3 cellular contexts compared by ENCODE assay signal in the genomic region with DNA sequence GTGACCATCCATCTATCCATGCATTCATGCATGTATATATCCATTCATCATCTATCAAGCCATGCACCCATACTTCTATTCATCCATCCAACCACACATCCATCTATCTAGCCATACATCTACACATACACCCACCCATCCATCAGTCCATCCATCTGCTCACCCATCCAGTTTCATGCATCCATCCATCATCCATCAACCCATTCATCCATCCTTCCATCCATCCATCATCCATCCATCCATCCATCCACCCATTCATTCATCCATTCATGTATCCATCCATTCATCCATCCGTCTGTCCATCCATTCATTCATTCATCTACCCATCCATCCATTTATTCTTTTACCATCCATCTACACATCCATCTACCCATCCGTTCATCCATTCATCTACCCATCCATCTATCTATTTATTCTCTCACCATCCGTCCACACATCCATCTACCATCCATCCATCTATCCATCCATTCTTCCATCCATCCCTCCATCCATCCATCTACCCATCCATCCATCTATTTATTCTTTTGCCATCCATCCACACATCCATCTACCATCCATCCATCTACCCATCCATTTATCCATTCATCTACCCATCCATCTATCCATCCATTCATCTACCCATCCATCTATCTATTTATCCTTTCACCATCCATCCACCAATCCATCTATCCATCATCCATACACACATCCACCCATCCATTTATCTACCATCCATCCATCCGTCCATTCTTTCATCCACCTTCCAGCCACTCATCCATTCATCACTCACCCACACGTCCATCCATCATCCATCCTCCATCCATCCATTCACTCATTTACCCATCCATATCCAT.
TF ChIP-seq lines count a peak whose summit lies in the region.

No MANE protein-coding gene starts in this region.

TF ChIP-seq in GM12891, 5 proteins besides CTCF, POLR2A, EP300 and RAD21:
- no peak for TF ChIP-seq POLR2AphosphoS5 (IDR thresholded peaks at IDR 0.05; ENCODE audit: low read depth, low read length)
- TF ChIP-seq TAF1 (IDR thresholded peaks at IDR 0.05; ENCODE audit: low read depth, low read length) = no peak
- TF ChIP-seq POU2F2 (IDR thresholded peaks at IDR 0.05; ENCODE audit: low read depth, low read length) = no peak
- no peak for TF ChIP-seq PAX5 (IDR thresholded peaks at IDR 0.05; ENCODE audit: insufficient read depth, low read length, severe bottlenecking)
- TF ChIP-seq SPI1 (IDR thresholded peaks at IDR 0.05; ENCODE audit: low read depth, low read length) = no peak

TF ChIP-seq in IMR-90, 13 proteins besides CTCF, POLR2A, EP300 and RAD21:
- TF ChIP-seq FOS (IDR thresholded peaks at IDR 0.05; ENCODE audit: low read depth, low read length) = no peak
- no peak for TF ChIP-seq RCOR1 (IDR thresholded peaks at IDR 0.05; ENCODE audit: insufficient replicate concordance, low read length)
- TF ChIP-seq, protein P1, sequence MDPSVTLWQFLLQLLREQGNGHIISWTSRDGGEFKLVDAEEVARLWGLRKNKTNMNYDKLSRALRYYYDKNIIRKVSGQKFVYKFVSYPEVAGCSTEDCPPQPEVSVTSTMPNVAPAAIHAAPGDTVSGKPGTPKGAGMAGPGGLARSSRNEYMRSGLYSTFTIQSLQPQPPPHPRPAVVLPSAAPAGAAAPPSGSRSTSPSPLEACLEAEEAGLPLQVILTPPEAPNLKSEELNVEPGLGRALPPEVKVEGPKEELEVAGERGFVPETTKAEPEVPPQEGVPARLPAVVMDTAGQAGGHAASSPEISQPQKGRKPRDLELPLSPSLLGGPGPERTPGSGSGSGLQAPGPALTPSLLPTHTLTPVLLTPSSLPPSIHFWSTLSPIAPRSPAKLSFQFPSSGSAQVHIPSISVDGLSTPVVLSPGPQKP (IDR thresholded peaks at IDR 0.05; ENCODE audit: borderline replicate concordance, low read depth, low read length) = no peak
- no peak for TF ChIP-seq NFE2L2 (IDR thresholded peaks at IDR 0.05; ENCODE audit: low read depth, low read length)
- TF ChIP-seq BHLHE40 (IDR thresholded peaks at IDR 0.05; ENCODE audit: low read depth, low read length) = no peak
- no peak for TF ChIP-seq MXI1 (IDR thresholded peaks at IDR 0.05; ENCODE audit: borderline replicate concordance, low read depth, low read length)

TF ChIP-seq in H1, 55 proteins besides CTCF, POLR2A, EP300 and RAD21:
- TF ChIP-seq CHD1 (IDR thresholded peaks at IDR 0.05; ENCODE audit: low read depth, low read length) (no peak), GABPA (IDR thresholded peaks at IDR 0.05; ENCODE audit: borderline replicate concordance, insufficient read depth, low read length) (no peak), CBX5 (IDR thresholded peaks at IDR 0.05; ENCODE audit: low read depth, low read length) (no peak), SUZ12 (IDR thresholded peaks at IDR 0.05; ENCODE audit: low read length) (no peak), HDAC2 (IDR thresholded peaks at IDR 0.05; ENCODE audit: borderline replicate concordance in 1 of 2, low read depth in 2 of 2, low read length in 2 of 2) (no peak), ZNF274 (IDR thresholded peaks at IDR 0.05; ENCODE audit: borderline replicate concordance, extremely low read depth, low read length) (no peak), TCF12 (IDR thresholded peaks at IDR 0.05; ENCODE audit: low read depth, low read length) (no peak), TAF1 (IDR thresholded peaks at IDR 0.05; ENCODE audit: low read depth, low read length) (no peak), TEAD4 (IDR thresholded peaks at IDR 0.05; ENCODE audit: low read depth, low read length) (no peak), SP2 (IDR thresholded peaks at IDR 0.05; ENCODE audit: low read length) (no peak), KDM5A (IDR thresholded peaks at IDR 0.05; ENCODE audit: low read length) (no peak), KDM4A (IDR thresholded peaks at IDR 0.05; ENCODE audit: low read depth, low read length, severe bottlenecking) (no peak), FOSL1 (IDR thresholded peaks at IDR 0.05; ENCODE audit: insufficient read depth, low read depth, low read length) (no peak), SRF (IDR thresholded peaks at IDR 0.05; ENCODE audit: low read depth, low read length) (no peak), POLR2AphosphoS5 (IDR thresholded peaks at IDR 0.05; ENCODE audit: low read depth, low read length) (no peak), SIN3A (conservative IDR thresholded peaks at IDR 0.05 in 1 of 2, IDR thresholded peaks at IDR 0.05 in 1 of 2; ENCODE audit: low read depth in 1 of 2, low read length in 2 of 2) (no peak), JUND (IDR thresholded peaks at IDR 0.05; ENCODE audit: low read length) (no peak)
- TF ChIP-seq, protein P2, sequence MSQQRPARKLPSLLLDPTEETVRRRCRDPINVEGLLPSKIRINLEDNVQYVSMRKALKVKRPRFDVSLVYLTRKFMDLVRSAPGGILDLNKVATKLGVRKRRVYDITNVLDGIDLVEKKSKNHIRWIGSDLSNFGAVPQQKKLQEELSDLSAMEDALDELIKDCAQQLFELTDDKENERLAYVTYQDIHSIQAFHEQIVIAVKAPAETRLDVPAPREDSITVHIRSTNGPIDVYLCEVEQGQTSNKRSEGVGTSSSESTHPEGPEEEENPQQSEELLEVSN (IDR thresholded peaks at IDR 0.05) = no peak
- TF ChIP-seq, protein P3, sequence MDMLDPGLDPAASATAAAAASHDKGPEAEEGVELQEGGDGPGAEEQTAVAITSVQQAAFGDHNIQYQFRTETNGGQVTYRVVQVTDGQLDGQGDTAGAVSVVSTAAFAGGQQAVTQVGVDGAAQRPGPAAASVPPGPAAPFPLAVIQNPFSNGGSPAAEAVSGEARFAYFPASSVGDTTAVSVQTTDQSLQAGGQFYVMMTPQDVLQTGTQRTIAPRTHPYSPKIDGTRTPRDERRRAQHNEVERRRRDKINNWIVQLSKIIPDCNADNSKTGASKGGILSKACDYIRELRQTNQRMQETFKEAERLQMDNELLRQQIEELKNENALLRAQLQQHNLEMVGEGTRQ (IDR thresholded peaks at IDR 0.05; ENCODE audit: low read length) = no peak
- TF ChIP-seq, protein P4, sequence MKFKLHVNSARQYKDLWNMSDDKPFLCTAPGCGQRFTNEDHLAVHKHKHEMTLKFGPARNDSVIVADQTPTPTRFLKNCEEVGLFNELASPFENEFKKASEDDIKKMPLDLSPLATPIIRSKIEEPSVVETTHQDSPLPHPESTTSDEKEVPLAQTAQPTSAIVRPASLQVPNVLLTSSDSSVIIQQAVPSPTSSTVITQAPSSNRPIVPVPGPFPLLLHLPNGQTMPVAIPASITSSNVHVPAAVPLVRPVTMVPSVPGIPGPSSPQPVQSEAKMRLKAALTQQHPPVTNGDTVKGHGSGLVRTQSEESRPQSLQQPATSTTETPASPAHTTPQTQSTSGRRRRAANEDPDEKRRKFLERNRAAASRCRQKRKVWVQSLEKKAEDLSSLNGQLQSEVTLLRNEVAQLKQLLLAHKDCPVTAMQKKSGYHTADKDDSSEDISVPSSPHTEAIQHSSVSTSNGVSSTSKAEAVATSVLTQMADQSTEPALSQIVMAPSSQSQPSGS (IDR thresholded peaks at IDR 0.05; ENCODE audit: low read length) = no peak
